Comparison of ENCODE assay signal across 11 cellular contexts in genomic region chr13:68368922-68369321, GRCh38.
"Had no signal": no experiment of that assay in that cellular context is flagged by ENCODE, and none has a peak within 500 bp of the region (broad histone marks: within the 10 kb centered on the region; RNA-seq: fewer than 3 reads in every experiment).

No MANE protein-coding gene starts in this region.

- H3K36me3 ChIP-seq: HAP-1 had no signal

- H3K4me1 ChIP-seq: HAP-1 had no signal

- DNase-seq: GM23248, GOT3, H7, HFFc6, IMR-90, KG1 had no signal

- H3K9me3 ChIP-seq: HAP-1 had no signal

- FAIRE-seq: HTR-8/SVneo, K562 had no signal

- H3K27ac ChIP-seq: GM23248, HL-60 had no signal

- H3K4me3 ChIP-seq: GM23248, HAP-1, K562 had no signal

- ATAC-seq: HCT116, K562 had no signal
